In genomic region chr5:83991566-83992224, GRCh38 we compare ENCODE assay signal across 27 cellular contexts.
DNase-seq lines count a peak whose midpoint lies in the region; ATAC-seq and TF ChIP-seq lines count a peak whose summit lies in the region.
"Had no signal": no experiment of that assay in that cellular context is flagged by ENCODE, and none has a peak within 500 bp of the region (broad histone marks: within the 10 kb centered on the region; RNA-seq: fewer than 3 reads in every experiment).

No MANE protein-coding gene starts in this region.

- no peak overlapping the region for H3K4me2 ChIP-seq in osteoblast (ENCODE audit: insufficient read depth, low read length)

- no peak overlapping the region for H3K27ac Mint-ChIP-seq in osteocyte (ENCODE audit: unreplicated experiment)
- H3K27ac Mint-ChIP-seq: activated CD8-positive, alpha-beta T cell treated with anti-CD3 and anti-CD28 coated beads for 36 hours; activated naive CD4-positive, alpha-beta T cell treated with anti-CD3 and anti-CD28 coated beads for 36 hours; CD8-positive, alpha-beta memory T cell; nephron progenitor cell; T-helper 2 cell treated with Interferon-gamma antibody and Interleukin-4, amounts not matched to agents 5 μg/mL and 100 μg/mL, for 36 hours had no signal

- peaks cover 6% of the 10 kb centered on the region for H3K4me1 Mint-ChIP-seq in osteocyte (ENCODE audit: unreplicated experiment)
- H3K4me1 Mint-ChIP-seq: CD8-positive, alpha-beta memory T cell; nephron progenitor cell had no signal

- H4K20me1 ChIP-seq in osteoblast (ENCODE audit: insufficient read depth, low read length) = no peaks in the 10 kb centered on the region

- H3K9me3 Mint-ChIP-seq in osteocyte (ENCODE audit: unreplicated experiment) = peaks cover under 1% of the 10 kb centered on the region
- H3K9me3 Mint-ChIP-seq: nephron progenitor cell; T-helper 2 cell treated with Interferon-gamma antibody and Interleukin-4, amounts not matched to agents 5 μg/mL and 100 μg/mL, for 36 hours had no signal

- H3K4me3 ChIP-seq in osteoblast (ENCODE audit: insufficient read depth, low read length) = no peak overlapping the region
- H3K4me3 ChIP-seq: adrenal gland, cardiac muscle cell, colonic mucosa, MG63 had no signal

- ATAC-seq in SK-N-SH treated with all-trans-retinoic acid at 6 μM for 48 hours (0 out of 3 replicates have a peak, but pooled peaks have one; percentile 22), GM21360 (IDR thresholded peaks at IDR 0.05; ENCODE audit: unreplicated experiment) (no peak)
- ATAC-seq: activated CD8-positive, alpha-beta T cell treated with anti-CD3 and anti-CD28 coated beads for 36 hours; left colon; Panc1; stimulated activated naive CD8-positive, alpha-beta T cell treated with anti-CD3 and anti-CD28 coated beads, Interleukin-15, Interleukin-2, amounts not matched to agents 100 U/mL and 50 U/mL, for 24 hours had no signal

- TF ChIP-seq CTCF in osteoblast (IDR thresholded peaks at IDR 0.05; ENCODE audit: extremely low read depth, low read depth, low read length) (no peak), osteocyte (IDR thresholded peaks at IDR 0.05) (no peak)

- H2AFZ ChIP-seq in osteoblast (ENCODE audit: low read length) = no peak overlapping the region
- H2AFZ ChIP-seq: parathyroid adenoma had no signal

- no peaks in the 10 kb centered on the region for H3K27me3 ChIP-seq in osteoblast (ENCODE audit: insufficient read depth, low read length)
- H3K27me3 ChIP-seq: adrenal gland, cardiac muscle cell, colonic mucosa had no signal

- H3K4me3 Mint-ChIP-seq in osteocyte (ENCODE audit: unreplicated experiment) = no peak overlapping the region
- H3K4me3 Mint-ChIP-seq: activated CD8-positive, alpha-beta T cell treated with anti-CD3 and anti-CD28 coated beads for 36 hours; activated naive CD4-positive, alpha-beta T cell treated with anti-CD3 and anti-CD28 coated beads for 36 hours; CD8-positive, alpha-beta memory T cell; nephron progenitor cell; T-helper 2 cell treated with Interferon-gamma antibody and Interleukin-4, amounts not matched to agents 5 μg/mL and 100 μg/mL, for 36 hours had no signal

- no peak overlapping the region for H3K27ac ChIP-seq in osteoblast (ENCODE audit: low read depth, low read length)
- H3K27ac ChIP-seq: adrenal gland, cardiac muscle cell, colonic mucosa, parathyroid adenoma had no signal

- peaks cover 4% of the 10 kb centered on the region for H3K79me2 ChIP-seq in osteoblast (ENCODE audit: insufficient read depth, low read length)
- H3K79me2 ChIP-seq: parathyroid adenoma had no signal

- DNase-seq in EH (ENCODE audit: low read depth) (peak; percentile 44), dermis blood vessel endothelial cell (peak; percentile 4), osteoblast (ENCODE audit: insufficient read length, low spot score, missing footprints) (peak; percentile 50), osteocyte (ENCODE audit: extremely low spot score, unreplicated experiment) (no peak)
- no peak for DNase-seq in activated CD4-positive, alpha-beta T cell treated with anti-CD3 and anti-CD28 coated beads for 48 hours
- DNase-seq: activated CD8-positive, alpha-beta memory T cell treated with anti-CD3 and anti-CD28 coated beads, Interleukin-2, amount 50 U/mL, for 48 hours; activated CD8-positive, alpha-beta T cell treated with anti-CD3 and anti-CD28 coated beads for 36 hours; activated naive CD4-positive, alpha-beta T cell treated with anti-CD3 and anti-CD28 coated beads for 36 hours; adrenal gland; CD8-positive, alpha-beta memory T cell; colonic mucosa; DMS 273 treated with DMSO at 0.1 percent for 48 hours; effector memory CD4-positive, alpha-beta T cell; KBM-7; left colon; MG63; NCI-H1930; nephron progenitor cell; SHP77; small intestine; stimulated activated naive CD8-positive, alpha-beta T cell treated with anti-CD3 and anti-CD28 coated beads, Interleukin-15, Interleukin-2, amounts not matched to agents 100 U/mL and 50 U/mL, for 24 hours had no signal

- peaks cover 22% of the 10 kb centered on the region for H3K36me3 Mint-ChIP-seq in osteocyte (ENCODE audit: unreplicated experiment)
- H3K36me3 Mint-ChIP-seq: CD8-positive, alpha-beta memory T cell had no signal

- H3K9me3 ChIP-seq in osteoblast (ENCODE audit: low read depth, low read length) = no peaks in the 10 kb centered on the region
- H3K9me3 ChIP-seq: adrenal gland, colonic mucosa, MG63 had no signal

- H3K27me3 Mint-ChIP-seq in osteocyte (ENCODE audit: unreplicated experiment) = no peaks in the 10 kb centered on the region
- H3K27me3 Mint-ChIP-seq: activated CD8-positive, alpha-beta T cell treated with anti-CD3 and anti-CD28 coated beads for 36 hours; CD8-positive, alpha-beta memory T cell had no signal

- peaks cover 5% of the 10 kb centered on the region for H3K4me1 ChIP-seq in osteoblast (ENCODE audit: insufficient read depth, low read length)
- H3K4me1 ChIP-seq: adrenal gland, colonic mucosa, parathyroid adenoma had no signal

- no peaks in the 10 kb centered on the region for H3K36me3 ChIP-seq in osteoblast (ENCODE audit: insufficient read depth, low read length)
- H3K36me3 ChIP-seq: adrenal gland, cardiac muscle cell, colonic mucosa, MG63 had no signal

TF ChIP-seq in SK-N-SH treated with all-trans-retinoic acid at 6 μM for 48 hours, 23 proteins besides CTCF, POLR2A, EP300 and RAD21 (continues in another document):
- TF ChIP-seq ESRRG (CRISPR knock-in tag; IDR thresholded peaks at IDR 0.05) (no peak), POU6F1 (CRISPR knock-in tag; IDR thresholded peaks at IDR 0.05; ENCODE audit: borderline replicate concordance, low read depth) (no peak), ZNF8 (CRISPR knock-in tag; IDR thresholded peaks at IDR 0.05) (no peak), PPARA (CRISPR knock-in tag; IDR thresholded peaks at IDR 0.05; ENCODE audit: borderline replicate concordance) (no peak), ZFP30 (CRISPR knock-in tag; IDR thresholded peaks at IDR 0.05) (no peak), TCF4 (CRISPR knock-in tag; IDR thresholded peaks at IDR 0.05; ENCODE audit: borderline replicate concordance) (no peak), ZFP3 (CRISPR knock-in tag; IDR thresholded peaks at IDR 0.05) (no peak), CSDC2 (CRISPR knock-in tag; IDR thresholded peaks at IDR 0.05) (no peak), ARNTL (CRISPR knock-in tag; IDR thresholded peaks at IDR 0.05; ENCODE audit: borderline replicate concordance, low read depth) (no peak), RARB (CRISPR knock-in tag; IDR thresholded peaks at IDR 0.05) (no peak), TOX (CRISPR knock-in tag; IDR thresholded peaks at IDR 0.05; ENCODE audit: borderline replicate concordance) (no peak), ZNF565 (CRISPR knock-in tag; conservative IDR thresholded peaks at IDR 0.05; ENCODE audit: low read depth) (no peak), TSHZ2 (CRISPR knock-in tag; IDR thresholded peaks at IDR 0.05) (no peak), CSRNP3 (CRISPR knock-in tag; IDR thresholded peaks at IDR 0.05) (no peak), ZC3H10 (CRISPR knock-in tag; IDR thresholded peaks at IDR 0.05) (no peak), ZNF70 (CRISPR knock-in tag; IDR thresholded peaks at IDR 0.05) (no peak)

Comparison
In these comparisons a context has a peak if more than half of its experiments do, and no peak if none do; other contexts are left out.
1. DNase-seq: peak in EH (single experiment), dermis blood vessel endothelial cell (single experiment) and osteoblast (single experiment); none in osteocyte (single experiment) and activated CD4-positive, alpha-beta T cell treated with anti-CD3 and anti-CD28 coated beads for 48 hours (single experiment).